23 cellular contexts compared by ENCODE assay signal in genomic region chr2:127370010-127370409, GRCh38. TPM values are rescaled to one million over a fixed set of nuclear protein-coding genes. Genes with fewer than 3 reads are reported as not detected.
"Had no signal": no experiment of that assay in that cellular context is flagged by ENCODE, and none has a peak within 500 bp of the region (broad histone marks: within the 10 kb centered on the region; RNA-seq: fewer than 3 reads in every experiment).

No MANE protein-coding gene starts in this region.

- DNase-seq: activated B cell treated with CpG ODN at 0.5 μM for 24 hours; activated CD4-positive, alpha-beta memory T cell treated with anti-CD3 and anti-CD28 coated beads for 36 hours; activated CD4-positive, alpha-beta T cell treated with anti-CD3 and anti-CD28 coated beads for 36 hours; activated effector memory CD4-positive, alpha-beta T cell treated with Interleukin-2 at 50 U/mL for 16 hours; activated naive CD4-positive, alpha-beta T cell treated with anti-CD3 and anti-CD28 coated beads for 36 hours; activated T-cell treated with anti-CD3 and anti-CD28 coated beads, Interleukin-2, amount 50 U/mL, for 72 hours; amygdala; cerebellar nuclear complex; cortex of kidney; heart left ventricle; islet precursor cell; left cardiac atrium; pancreas; right cardiac atrium; stimulated activated CD4-positive, alpha-beta T cell treated with anti-CD3 and anti-CD28 coated beads, Interleukin-12 subunit alpha, Interleukin-12 subunit beta, amount 100 ng/mL, for 4 hours; stimulated activated CD4-positive, alpha-beta T cell treated with anti-CD3 and anti-CD28 coated beads, Interleukin-4, amount 100 ng/mL, for 4 hours had no signal

- H3K27ac Mint-ChIP-seq: activated B cell treated with CpG ODN at 0.5 μM for 24 hours; activated CD4-positive, alpha-beta memory T cell treated with anti-CD3 and anti-CD28 coated beads for 36 hours; activated CD4-positive, alpha-beta T cell treated with anti-CD3 and anti-CD28 coated beads for 36 hours; activated naive CD4-positive, alpha-beta T cell treated with anti-CD3 and anti-CD28 coated beads for 36 hours; activated T-cell treated with anti-CD3 and anti-CD28 coated beads, Interleukin-2, amount 50 U/mL, for 72 hours; natural killer cell treated with Interleukin-12 subunit alpha and Interleukin-12 subunit beta and Interleukin-15 and Interleukin-18, amount 100 ng/mL, for 72 hours; stimulated activated naive CD8-positive, alpha-beta T cell treated with anti-CD3 and anti-CD28 coated beads, Interleukin-15, Interleukin-2, amounts not matched to agents 100 ng/mL and 50 ng/mL, for 24 hours had no signal

- H3K36me3 ChIP-seq: heart left ventricle, pancreas, tibial nerve had no signal

- ATAC-seq: activated CD4-positive, alpha-beta T cell treated with anti-CD3 and anti-CD28 coated beads for 36 hours; activated T-cell treated with anti-CD3 and anti-CD28 coated beads, Interleukin-2, amount 50 U/mL, for 72 hours; heart left ventricle; left cardiac atrium; natural killer cell treated with Interleukin-12 subunit alpha and Interleukin-12 subunit beta and Interleukin-15 and Interleukin-18, amount 100 ng/mL, for 72 hours; pancreas; right cardiac atrium had no signal

- H3K9me3 ChIP-seq: pancreas had no signal

- H3K36me3 Mint-ChIP-seq: natural killer cell treated with Interleukin-12 subunit alpha and Interleukin-12 subunit beta and Interleukin-15 and Interleukin-18, amount 100 ng/mL, for 72 hours had no signal

- H3K27me3 Mint-ChIP-seq: activated B cell treated with CpG ODN at 0.5 μM for 24 hours; activated CD4-positive, alpha-beta memory T cell treated with anti-CD3 and anti-CD28 coated beads for 36 hours; activated CD4-positive, alpha-beta T cell treated with anti-CD3 and anti-CD28 coated beads for 36 hours; natural killer cell treated with Interleukin-12 subunit alpha and Interleukin-12 subunit beta and Interleukin-15 and Interleukin-18, amount 100 ng/mL, for 72 hours; stimulated activated naive CD8-positive, alpha-beta T cell treated with anti-CD3 and anti-CD28 coated beads, Interleukin-15, Interleukin-2, amounts not matched to agents 100 ng/mL and 50 ng/mL, for 24 hours had no signal

- H3K4me3 Mint-ChIP-seq: activated B cell treated with CpG ODN at 0.5 μM for 24 hours; activated CD4-positive, alpha-beta memory T cell treated with anti-CD3 and anti-CD28 coated beads for 36 hours; activated CD4-positive, alpha-beta T cell treated with anti-CD3 and anti-CD28 coated beads for 36 hours; activated naive CD4-positive, alpha-beta T cell treated with anti-CD3 and anti-CD28 coated beads for 36 hours; activated T-cell treated with anti-CD3 and anti-CD28 coated beads, Interleukin-2, amount 50 U/mL, for 72 hours; natural killer cell treated with Interleukin-12 subunit alpha and Interleukin-12 subunit beta and Interleukin-15 and Interleukin-18, amount 100 ng/mL, for 72 hours; stimulated activated naive CD8-positive, alpha-beta T cell treated with anti-CD3 and anti-CD28 coated beads, Interleukin-15, Interleukin-2, amounts not matched to agents 100 ng/mL and 50 ng/mL, for 24 hours had no signal

- H3K4me3 ChIP-seq: pancreas, tibial nerve had no signal

- H3K27ac ChIP-seq: epithelial cell of prostate, pancreas, tibial nerve had no signal

- H3K27me3 ChIP-seq: heart left ventricle, pancreas, tibial nerve had no signal

RNA-seq across cellular contexts. Expression of gene PROC, which starts 48.2 kb away (rescaled TPM):
- total RNA-seq: activated B cell treated with CpG ODN at 0.5 μM for 24 hours; activated CD4-positive, alpha-beta memory T cell treated with anti-CD3 and anti-CD28 coated beads for 36 hours; activated CD4-positive, alpha-beta T cell treated with anti-CD3 and anti-CD28 coated beads for 36 hours; activated naive CD4-positive, alpha-beta T cell treated with anti-CD3 and anti-CD28 coated beads for 36 hours; fibroblast of villous mesenchyme; heart left ventricle; left cardiac atrium; natural killer cell treated with Interleukin-12 subunit alpha and Interleukin-12 subunit beta and Interleukin-15 and Interleukin-18, amount 100 ng/mL, for 72 hours; pulmonary artery endothelial cell; right cardiac atrium; skeletal muscle tissue; tibial nerve had no signal
- polyA plus RNA-seq: heart left ventricle had no signal
